ENCODE assay signal across 16 cellular contexts in genomic region chr6:9938801-9939200, GRCh38.
DNase-seq lines count a peak whose midpoint lies in the region; ATAC-seq and TF ChIP-seq lines count a peak whose summit lies in the region.
"Had no signal": no experiment of that assay in that cellular context is flagged by ENCODE, and none has a peak within 500 bp of the region (broad histone marks: within the 10 kb centered on the region; RNA-seq: fewer than 3 reads in every experiment).

No MANE protein-coding gene starts in this region.

- intact Hi-C loops in natural killer cell (cut with micrococcal nuclease), result no loop called here

- no peak for TF ChIP-seq CTCF in osteoblast (IDR thresholded peaks at IDR 0.05; ENCODE audit: extremely low read depth, low read depth, low read length)
- TF ChIP-seq CTCF in natural killer cell (IDR thresholded peaks at IDR 0.05), result no peak

- peak; percentile 45 for DNase-seq in COLO829 (ENCODE audit: low spot score)
- peak; percentile 96 for DNase-seq in SK-MEL-5 (ENCODE audit: low read depth, low spot score)
- DNase-seq in osteoblast (ENCODE audit: insufficient read length, low spot score, missing footprints), result peak; percentile 42
- DNase-seq in activated CD4-positive, alpha-beta T cell treated with anti-CD3 and anti-CD28 coated beads for 1 hour, result no peak
- DNase-seq in HPDE6-E6E7 (ENCODE audit: extremely low spot score), result no peak
- no peak for DNase-seq in natural killer cell
- DNase-seq: Caco-2; CD8-positive, alpha-beta T cell; DMS53; GF-D8; GM23248; H7 had no signal

- H3K9me3 Mint-ChIP-seq in natural killer cell, result peaks cover 2 to 5% of the 10 kb centered on the region in 2 donors

- H3K4me1 Mint-ChIP-seq in natural killer cell, result no peaks in the 10 kb centered on the region
- H3K4me1 Mint-ChIP-seq: CD14-positive monocyte had no signal

- H3K27ac Mint-ChIP-seq in natural killer cell, result no peak overlapping the region
- H3K27ac Mint-ChIP-seq: CD14-positive monocyte; CD8-positive, alpha-beta T cell had no signal

- H3K27me3 Mint-ChIP-seq in natural killer cell (ENCODE audit: low read depth in 2 of 2), result no peaks in the 10 kb centered on the region

- no peaks in the 10 kb centered on the region for H3K79me2 ChIP-seq in osteoblast (ENCODE audit: insufficient read depth, low read length)

- no peak overlapping the region for H3K4me3 Mint-ChIP-seq in natural killer cell
- H3K4me3 Mint-ChIP-seq: CD14-positive monocyte; CD8-positive, alpha-beta T cell had no signal

- H2AFZ ChIP-seq in osteoblast (ENCODE audit: low read length), result no peak overlapping the region
- H2AFZ ChIP-seq: GM23248 had no signal

- no peaks in the 10 kb centered on the region for H3K36me3 Mint-ChIP-seq in natural killer cell
- H3K36me3 Mint-ChIP-seq: CD14-positive monocyte; CD8-positive, alpha-beta T cell had no signal

- no peaks in the 10 kb centered on the region for H3K27me3 ChIP-seq in osteoblast (ENCODE audit: insufficient read depth, low read length)

- H3K36me3 ChIP-seq in mesodermal cell (ENCODE audit: control insufficient read depth, insufficient read depth, low read length) (no peaks in the 10 kb centered on the region), osteoblast (ENCODE audit: insufficient read depth, low read length) (no peaks in the 10 kb centered on the region)

- in situ Hi-C loops in SK-MEL-5 (cut with HindIII; ENCODE audit: low pct_unique_long_range_greater_than_20kb, low sequenced_read_pairs), result no loop called here

- no peak for ATAC-seq in GM21786 (IDR thresholded peaks at IDR 0.05; ENCODE audit: unreplicated experiment)
- ATAC-seq in natural killer cell, result no peak
- ATAC-seq: CD8-positive, alpha-beta T cell had no signal

- peak overlapping the region; percentile 0 for H3K27ac ChIP-seq in mesodermal cell (ENCODE audit: low read depth, low read length, severe bottlenecking)
- no peak overlapping the region for H3K27ac ChIP-seq in osteoblast (ENCODE audit: low read depth, low read length)
- H3K27ac ChIP-seq: 22Rv1, GM23248 had no signal

- H3K4me1 ChIP-seq in mesodermal cell (ENCODE audit: control insufficient read depth, insufficient read depth, low read length, poor library complexity, severe bottlenecking), result no peaks in the 10 kb centered on the region
- no peaks in the 10 kb centered on the region for H3K4me1 ChIP-seq in osteoblast (ENCODE audit: insufficient read depth, low read length)
- H3K4me1 ChIP-seq: Caco-2 had no signal

- H3K9me3 ChIP-seq in mesodermal cell (ENCODE audit: control insufficient read depth, low read length), result no peaks in the 10 kb centered on the region
- H3K9me3 ChIP-seq in osteoblast (ENCODE audit: low read depth, low read length), result no peaks in the 10 kb centered on the region
- H3K9me3 ChIP-seq: Caco-2 had no signal

- no peak overlapping the region for H3K4me2 ChIP-seq in osteoblast (ENCODE audit: insufficient read depth, low read length)

- H3K4me3 ChIP-seq in mesodermal cell (ENCODE audit: extremely low read depth, insufficient read depth, low read length, poor library complexity, severe bottlenecking) (no peak overlapping the region), osteoblast (ENCODE audit: insufficient read depth, low read length) (no peak overlapping the region)
- H3K4me3 ChIP-seq: GM23248 had no signal

- H4K20me1 ChIP-seq in osteoblast (ENCODE audit: insufficient read depth, low read length), result no peaks in the 10 kb centered on the region

- WGBS in mesodermal cell (ENCODE audit: insufficient coverage in 2 of 2), 2 experiments, result 84 to 90% methylated on average over 5 of the region's 7 CpGs

Comparison
In these comparisons a context has a peak if more than half of its experiments do, and no peak if none do; other contexts are left out.
1. DNase-seq: peak in COLO829 (single experiment), SK-MEL-5 (single experiment) and osteoblast (single experiment); none in activated CD4-positive, alpha-beta T cell treated with anti-CD3 and anti-CD28 coated beads for 1 hour (single experiment), HPDE6-E6E7 (single experiment) and natural killer cell (single experiment).